Comparison of ENCODE assay signal across 20 cellular contexts in genomic region chr3:23909324-23909723, GRCh38. TPM values are rescaled to one million over a fixed set of nuclear protein-coding genes. Genes with fewer than 3 reads are reported as not detected.
DNase-seq lines count a peak whose midpoint lies in the region; ATAC-seq, FAIRE-seq and TF ChIP-seq lines count a peak whose summit lies in the region.
"Had no signal": no experiment of that assay in that cellular context is flagged by ENCODE, and none has a peak within 500 bp of the region (broad histone marks: within the 10 kb centered on the region; RNA-seq: fewer than 3 reads in every experiment).

No MANE protein-coding gene starts in this region.

- intact Hi-C loops in HepG2 (cut with micrococcal nuclease; ENCODE audit: unreplicated experiment) (no loop called here), right lobe of liver (cut with DNase I) (no loop called here)

- TF ChIP-seq POLR2A in HepG2 (IDR thresholded peaks at IDR 0.05; ENCODE audit: insufficient read depth in 1 of 2, low read depth in 2 of 2, low read length in 2 of 2) (no peak), right lobe of liver (IDR thresholded peaks at IDR 0.05) (no peak)

- TF ChIP-seq EP300 in HepG2 (IDR thresholded peaks at IDR 0.05; ENCODE audit: low read depth in 2 of 2, low read length in 2 of 2), result no peak
- no peak for TF ChIP-seq EP300 in HepG2 (CRISPR knock-in tag; IDR thresholded peaks at IDR 0.05; ENCODE audit: borderline replicate concordance)

- ATAC-seq in HepG2, result no peak
- ATAC-seq in right lobe of liver, result no peak
- no peak for ATAC-seq in HG02970 (IDR thresholded peaks at IDR 0.05; ENCODE audit: low FRiP score, unreplicated experiment)
- ATAC-seq: CD8-positive, alpha-beta T cell had no signal

- TF ChIP-seq CTCF in HepG2 (CRISPR knock-in tag; IDR thresholded peaks at IDR 0.05) (no peak), right lobe of liver (IDR thresholded peaks at IDR 0.05) (no peak), HEK293 (tag by site-specific recombination; IDR thresholded peaks at IDR 0.05) (no peak)

- POLR2A ChIA-PET in HepG2 (lab: Yijun Ruan, JAX), result interaction anchor here (3.0 kb wide), 1 partner anchor 8 kb away, joined by 14 read pairs; the partner anchor contains the start of genes NKIRAS1 and RPL15
- POLR2A ChIA-PET in HEK293 (lab: Yijun Ruan, JAX), result no interaction called here

- 86% methylated on average over 8 of the region's 8 CpGs for WGBS in HepG2 (ENCODE audit: low lambda C conversion rate)
- WGBS in right lobe of liver (ENCODE audit: insufficient coverage, low coverage, low lambda C conversion rate, missing lambda C conversion rate), result 84% methylated on average over 8 of the region's 8 CpGs

- H4K20me1 ChIP-seq in HepG2 (ENCODE audit: insufficient read depth, low read length), result peaks cover 7% of the 10 kb centered on the region

- DNase-seq in HepG2 (ENCODE audit: low spot score) (no peak), right lobe of liver (no peak)
- no peak for DNase-seq in activated naive CD4-positive, alpha-beta T cell (lab: John Stamatoyannopoulos, UW)
- DNase-seq: 8988T; AML-193; Caco-2; Calu3; CD4-positive, alpha-beta T cell; CD8-positive, alpha-beta T cell; DMS79 treated with DMSO at 0.1 percent for 48 hours; GF-D8 had no signal

- in situ Hi-C loops in HepG2 (cut with HindIII; ENCODE audit: extremely low pct_ligation_motif_present, low pct_unique_long_range_greater_than_20kb), result no loop called here

- H3K27me3 ChIP-seq in HepG2 (ENCODE audit: control insufficient read depth in 1 of 2, insufficient read depth in 2 of 2, low read length in 2 of 2) (no peaks in the 10 kb centered on the region), right lobe of liver (no peaks in the 10 kb centered on the region)
- H3K27me3 ChIP-seq: BLaER1 treated with 17β-estradiol and CSF1 and Interleukin-3, amounts not matched to agents 10 nM and 100 nM had no signal

- no peak overlapping the region for H3K4me2 ChIP-seq in HepG2 (ENCODE audit: low read depth, low read length)
- H3K4me2 ChIP-seq: BLaER1 treated with 17β-estradiol and CSF1 and Interleukin-3, amounts not matched to agents 10 nM and 100 nM had no signal

- no peak for FAIRE-seq in HepG2 (lab: Jason Lieb, UNC)
- FAIRE-seq: A204.1, D721Med, G401.6, GM12891, GM19239 had no signal

- peaks cover 0 to 21% of the 10 kb centered on the region in 2 experiments; a peak in 1 of 5 replicates for H3K36me3 ChIP-seq in HepG2 (replicated peaks in 1 of 2; ENCODE audit: control insufficient read depth in 1 of 2, insufficient read depth in 2 of 2, low read length in 2 of 2)
- peaks cover 0 to 10% (median 5%) of the 10 kb centered on the region in 4 donors for H3K36me3 ChIP-seq in right lobe of liver
- peaks cover 21 to 39% of the 10 kb centered on the region in 2 experiments; a peak in 2 of 3 replicates for H3K36me3 ChIP-seq in HEK293 (ENCODE audit: control insufficient read depth in 2 of 2, insufficient read depth in 1 of 2, low read length in 2 of 2)

- H3K9ac ChIP-seq in HepG2 (ENCODE audit: insufficient read depth, low read depth, low read length), result no peak overlapping the region
- H3K9ac ChIP-seq: BLaER1 treated with 17β-estradiol and CSF1 and Interleukin-3, amounts not matched to agents 10 nM and 100 nM had no signal

- H2AFZ ChIP-seq in HepG2 (ENCODE audit: low read length), result no peak overlapping the region

- H3K9me3 ChIP-seq in HepG2 (ENCODE audit: low read length) (no peaks in the 10 kb centered on the region), right lobe of liver (no peaks in the 10 kb centered on the region), HEK293 (ENCODE audit: control insufficient read depth, insufficient read depth, low read depth, low read length) (no peaks in the 10 kb centered on the region)
- H3K9me3 ChIP-seq: Caco-2 had no signal

- H3K4me3 ChIP-seq in HepG2 (replicated peaks in 1 of 3; ENCODE audit: insufficient read depth in 1 of 3, low read depth in 2 of 3, low read length in 3 of 3) (no peak overlapping the region), right lobe of liver (no peak overlapping the region), HEK293 (ENCODE audit: low read depth, low read length) (no peak overlapping the region)
- H3K4me3 ChIP-seq: BLaER1 treated with 17β-estradiol and CSF1 and Interleukin-3, amounts not matched to agents 10 nM and 100 nM had no signal

- CTCF ChIA-PET in HepG2 (lab: Yijun Ruan, JAX; ENCODE audit: low intra/inter-chr PET ratio, low total read pairs), result no interaction called here
- CTCF ChIA-PET in HEK293 (lab: Yijun Ruan, JAX), result no interaction called here

- H3K79me2 ChIP-seq in HepG2 (ENCODE audit: insufficient read depth, low read length), result peaks cover 14% of the 10 kb centered on the region

- H3K27ac ChIP-seq in HepG2 (ENCODE audit: extremely low read length, insufficient read depth, low read length) (no peak overlapping the region), right lobe of liver (no peak overlapping the region), HEK293 (ENCODE audit: extremely low read depth, low read depth, low read length) (no peak overlapping the region)
- H3K27ac ChIP-seq: BLaER1 treated with 17β-estradiol and CSF1 and Interleukin-3, amounts not matched to agents 10 nM and 100 nM; C4-2B had no signal

- H3K4me1 ChIP-seq in HepG2 (ENCODE audit: insufficient read depth, low read length) (peaks cover 9% of the 10 kb centered on the region), right lobe of liver (peaks cover 0 to 10% (median 4%) of the 10 kb centered on the region in 4 donors), HEK293 (ENCODE audit: control insufficient read depth, insufficient read depth, low read length) (peaks cover 5% of the 10 kb centered on the region)

- BruUV-seq in HepG2 (replicated peaks; lab: Mats Ljungman, UMichigan), result no TSS peak

- TF ChIP-seq RAD21 in HepG2 (CRISPR knock-in tag; IDR thresholded peaks at IDR 0.05), result no peak

RNA-seq across cellular contexts. Expression of gene NKIRAS1, which starts 7.5 kb away (rescaled TPM):
- total RNA-seq in HepG2 (2016; rRNA removed; fragmentation: Illumina TruSeq; extraction: Trizol) (8.0 and 10.5 TPM in 2 replicates), right lobe of liver (10 to 100 TPM in 2 of 6 experiments, 1 to 10 TPM in 4; 7.0 to 14.2 (median 8.5) TPM)
- total RNA-seq in HepG2 (2016; cell fraction: cytosol; rRNA removed; fragmentation: Illumina TruSeq; extraction: Trizol; ENCODE audit: low read depth), result 6.8 and 7.5 TPM in 2 replicates
- total RNA-seq in HepG2 (2016; cell fraction: insoluble cytoplasmic fraction; rRNA removed; fragmentation: Illumina TruSeq; extraction: Trizol), result 8.5 and 11.2 TPM in 2 replicates
- total RNA-seq in HepG2 (2016; cell fraction: membrane; rRNA removed; fragmentation: Illumina TruSeq; extraction: Trizol), result 5.0 and 6.3 TPM in 2 replicates
- total RNA-seq in HepG2 (2016; cell fraction: nucleus; rRNA removed; fragmentation: Illumina TruSeq; extraction: Trizol), result 6.0 and 7.0 TPM in 2 replicates
- 4.3 and 4.5 TPM in 2 replicates for polyA plus RNA-seq in HepG2 (2011; rRNA removed)
- polyA plus RNA-seq in HepG2 (2011; cell fraction: cytosol; rRNA removed), result 2.3 and 4.0 TPM in 2 replicates
- polyA plus RNA-seq in HepG2 (2011; cell fraction: nucleus; rRNA removed), result 1.8 and 3.5 TPM in 2 replicates
- polyA plus RNA-seq in HepG2 (2012), result 6.4 and 6.7 TPM in 2 replicates
- 1.1 TPM in 2 replicates for polyA plus RNA-seq in HepG2 (2016; cell fraction: cytosol; fragmentation: Illumina TruSeq; extraction: Trizol; ENCODE audit: low read depth)
- polyA plus RNA-seq in HepG2 (2016; cell fraction: insoluble cytoplasmic fraction; fragmentation: Illumina TruSeq; extraction: Trizol; ENCODE audit: low read depth), result 10.4 and 12.6 TPM in 2 replicates
- polyA plus RNA-seq in HepG2 (2016; cell fraction: membrane; fragmentation: Illumina TruSeq; extraction: Trizol; ENCODE audit: low read depth), result 2.2 and 3.1 TPM in 2 replicates
- polyA plus RNA-seq in HepG2 (2016; cell fraction: nucleus; fragmentation: Illumina TruSeq; extraction: Trizol; ENCODE audit: insufficient read depth, low read depth), result 7.0 and 7.8 TPM in 2 replicates
- polyA minus RNA-seq in HepG2 (2011; rRNA and poly(A)+ RNA removed; ENCODE audit: low replicate concordance), result 2.0 and 2.2 TPM in 2 replicates
- polyA minus RNA-seq in HepG2 (2011; cell fraction: cytosol; rRNA and poly(A)+ RNA removed), result 4.0 and 6.2 TPM in 2 replicates
- 12.7 and 14.3 TPM in 2 replicates for polyA minus RNA-seq in HepG2 (2011; cell fraction: nucleus; rRNA and poly(A)+ RNA removed)

RNA-seq across cellular contexts. Expression of gene RPL15, which starts 7.6 kb away (rescaled TPM):
- total RNA-seq in HepG2 (2016; rRNA removed; fragmentation: Illumina TruSeq; extraction: Trizol) (1,297 and 1,763 TPM in 2 replicates), right lobe of liver (100 to 1,000 TPM; 572 to 932 (median 636) TPM)
- total RNA-seq in HepG2 (2016; cell fraction: cytosol; rRNA removed; fragmentation: Illumina TruSeq; extraction: Trizol; ENCODE audit: low read depth), result 1,586 and 1,699 TPM in 2 replicates
- total RNA-seq in HepG2 (2016; cell fraction: insoluble cytoplasmic fraction; rRNA removed; fragmentation: Illumina TruSeq; extraction: Trizol), result 1,351 and 1,926 TPM in 2 replicates
- 3,254 and 3,418 TPM in 2 replicates for total RNA-seq in HepG2 (2016; cell fraction: membrane; rRNA removed; fragmentation: Illumina TruSeq; extraction: Trizol)
- total RNA-seq in HepG2 (2016; cell fraction: nucleus; rRNA removed; fragmentation: Illumina TruSeq; extraction: Trizol), result 503 TPM in 2 replicates
- polyA plus RNA-seq in HepG2 (2011; rRNA removed), result 3,693 and 3,955 TPM in 2 replicates
- 6,013 and 6,757 TPM in 2 replicates for polyA plus RNA-seq in HepG2 (2011; cell fraction: cytosol; rRNA removed)
- 1,196 and 1,371 TPM in 2 replicates for polyA plus RNA-seq in HepG2 (2011; cell fraction: nucleus; rRNA removed)
- 2,819 and 3,574 TPM in 2 replicates for polyA plus RNA-seq in HepG2 (2012)
- 3,375 and 3,723 TPM in 2 replicates for polyA plus RNA-seq in HepG2 (2016; cell fraction: cytosol; fragmentation: Illumina TruSeq; extraction: Trizol; ENCODE audit: low read depth)
- polyA plus RNA-seq in HepG2 (2016; cell fraction: insoluble cytoplasmic fraction; fragmentation: Illumina TruSeq; extraction: Trizol; ENCODE audit: low read depth), result 2,788 and 2,868 TPM in 2 replicates
- polyA plus RNA-seq in HepG2 (2016; cell fraction: membrane; fragmentation: Illumina TruSeq; extraction: Trizol; ENCODE audit: low read depth), result 4,974 and 5,217 TPM in 2 replicates
- 1,295 and 1,318 TPM in 2 replicates for polyA plus RNA-seq in HepG2 (2016; cell fraction: nucleus; fragmentation: Illumina TruSeq; extraction: Trizol; ENCODE audit: insufficient read depth, low read depth)
- polyA minus RNA-seq in HepG2 (2011; rRNA and poly(A)+ RNA removed; ENCODE audit: low replicate concordance), result 1,424 and 2,177 TPM in 2 replicates
- polyA minus RNA-seq in HepG2 (2011; cell fraction: cytosol; rRNA and poly(A)+ RNA removed), result 848 and 1,008 TPM in 2 replicates
- 296 and 376 TPM in 2 replicates for polyA minus RNA-seq in HepG2 (2011; cell fraction: nucleus; rRNA and poly(A)+ RNA removed)

RNA-seq across cellular contexts. Expression of gene NR1D2, which starts 35.8 kb away (rescaled TPM):
- 8.1 and 14.3 TPM in 2 replicates for total RNA-seq in HepG2 (2016; rRNA removed; fragmentation: Illumina TruSeq; extraction: Trizol)
- total RNA-seq in HepG2 (2016; cell fraction: cytosol; rRNA removed; fragmentation: Illumina TruSeq; extraction: Trizol; ENCODE audit: low read depth), result 3.8 and 4.4 TPM in 2 replicates
- total RNA-seq in HepG2 (2016; cell fraction: insoluble cytoplasmic fraction; rRNA removed; fragmentation: Illumina TruSeq; extraction: Trizol), result 10.2 and 12.5 TPM in 2 replicates
- 8.8 and 9.8 TPM in 2 replicates for total RNA-seq in HepG2 (2016; cell fraction: membrane; rRNA removed; fragmentation: Illumina TruSeq; extraction: Trizol)
- 9.6 and 11.0 TPM in 2 replicates for total RNA-seq in HepG2 (2016; cell fraction: nucleus; rRNA removed; fragmentation: Illumina TruSeq; extraction: Trizol)
- polyA plus RNA-seq in HepG2 (2011; rRNA removed), result 5.3 TPM in 2 replicates
- 2.6 and 4.6 TPM in 2 replicates for polyA plus RNA-seq in HepG2 (2011; cell fraction: cytosol; rRNA removed)
- 2.9 and 3.5 TPM in 2 replicates for polyA plus RNA-seq in HepG2 (2011; cell fraction: nucleus; rRNA removed)
- polyA plus RNA-seq in HepG2 (2012), result 11.8 and 12.0 TPM in 2 replicates
- polyA plus RNA-seq in HepG2 (2016; cell fraction: cytosol; fragmentation: Illumina TruSeq; extraction: Trizol; ENCODE audit: low read depth), result 0.38 and 0.43 TPM in 2 replicates
- 7.2 and 7.4 TPM in 2 replicates for polyA plus RNA-seq in HepG2 (2016; cell fraction: insoluble cytoplasmic fraction; fragmentation: Illumina TruSeq; extraction: Trizol; ENCODE audit: low read depth)
- 2.1 and 2.3 TPM in 2 replicates for polyA plus RNA-seq in HepG2 (2016; cell fraction: membrane; fragmentation: Illumina TruSeq; extraction: Trizol; ENCODE audit: low read depth)
- polyA plus RNA-seq in HepG2 (2016; cell fraction: nucleus; fragmentation: Illumina TruSeq; extraction: Trizol; ENCODE audit: insufficient read depth, low read depth), result 5.6 and 5.9 TPM in 2 replicates
- polyA minus RNA-seq in HepG2 (2011; rRNA and poly(A)+ RNA removed; ENCODE audit: low replicate concordance), result 6.0 and 17.2 TPM in 2 replicates
- polyA minus RNA-seq in HepG2 (2011; cell fraction: cytosol; rRNA and poly(A)+ RNA removed), result 11.6 and 16.5 TPM in 2 replicates
- polyA minus RNA-seq in HepG2 (2011; cell fraction: nucleus; rRNA and poly(A)+ RNA removed), result 26.5 and 29.6 TPM in 2 replicates
- total RNA-seq in right lobe of liver, result 10 to 100 TPM; 13.0 to 34.8 (median 18.2) TPM
